ENCODE assay signal across 16 cellular contexts in genomic region chr6:165985926-165986646, GRCh38.
A peak's percentile ranks its signal among the peaks of the same experiment; 100 is the strongest.
DNase-seq lines count a peak whose midpoint lies in the region; ATAC-seq and TF ChIP-seq lines count a peak whose summit lies in the region.
"Had no signal": no experiment of that assay in that cellular context is flagged by ENCODE, and none has a peak within 500 bp of the region (broad histone marks: within the 10 kb centered on the region; RNA-seq: fewer than 3 reads in every experiment).

No MANE protein-coding gene starts in this region.

- no peak overlapping the region for H3K9ac ChIP-seq in HUES64 (ENCODE audit: low read depth, low read length)
- no peak overlapping the region for H3K9ac ChIP-seq in duodenal mucosa (ENCODE audit: low read depth in 1 of 2, low read length in 2 of 2)

- TF ChIP-seq CTCF in AG04449 (IDR thresholded peaks at IDR 0.05; ENCODE audit: insufficient read depth, low read length, missing control alignments): no peak

- 12% methylated on average over 15 of the region's 17 CpGs for WGBS in HUES64

- DNase-seq in AG04449 (ENCODE audit: low read depth, low spot score) (no peak), HCEC 1CT (no peak), NCI-H524 treated with DMSO at 0.1 percent for 48 hours (lab: John Stamatoyannopoulos, UW) (no peak)
- DNase-seq: activated CD4-positive, CD25-positive, alpha-beta regulatory T cell treated with anti-CD3 and anti-CD28 coated beads, Interleukin-2, amount 50 U/mL, for 72 hours; AML-193; effector CD4-positive, alpha-beta T cell; NCI-H2227 treated with DMSO at 0.1 percent for 48 hours; stimulated activated CD4-positive, alpha-beta T cell treated with anti-CD3 and anti-CD28 coated beads, Interleukin-2, amount 100 ng/mL, for 24 hours; T-helper 1 cell had no signal

- H3K27me3 ChIP-seq in HUES64 (ENCODE audit: insufficient read depth, low read length) (peaks cover 85% of the 10 kb centered on the region), duodenal mucosa (ENCODE audit: control insufficient read depth in 1 of 2, insufficient read depth in 2 of 2, low read length in 2 of 2) (peaks cover 13 to 35% of the 10 kb centered on the region in 2 donors), muscle layer of duodenum (ENCODE audit: low read depth, low read length) (peaks cover 16% of the 10 kb centered on the region)

- H3K36me3 ChIP-seq in HUES64 (ENCODE audit: insufficient read depth, low read length): no peaks in the 10 kb centered on the region
- H3K36me3 ChIP-seq in duodenal mucosa (ENCODE audit: control insufficient read depth in 1 of 2, insufficient read depth in 2 of 2, low read length in 2 of 2): no peaks in the 10 kb centered on the region
- H3K36me3 ChIP-seq in muscle layer of duodenum (ENCODE audit: control insufficient read depth in 1 of 2, insufficient read depth in 2 of 2, low read length in 2 of 2): no peaks in the 10 kb centered on the region

- POLR2A ChIA-PET in AG04449 (lab: Yijun Ruan, JAX): no interaction called here

- H3K4me1 ChIP-seq in HUES64 (ENCODE audit: insufficient read depth, low read length) (peaks cover 12% of the 10 kb centered on the region), duodenal mucosa (ENCODE audit: control insufficient read depth in 1 of 2, insufficient read depth in 2 of 2, low read length in 2 of 2) (no peaks in the 10 kb centered on the region), muscle layer of duodenum (ENCODE audit: control insufficient read depth in 1 of 2, insufficient read depth in 2 of 2, low read length in 2 of 2) (no peaks in the 10 kb centered on the region)

- ATAC-seq in HG02885 (IDR thresholded peaks at IDR 0.05; ENCODE audit: poor library complexity, unreplicated experiment): no peak
- no peak for ATAC-seq in GM18870 (IDR thresholded peaks at IDR 0.05; ENCODE audit: unreplicated experiment)
- ATAC-seq: stimulated activated effector memory CD8-positive, alpha-beta T cell treated with anti-CD3 and anti-CD28 coated beads, Interleukin-12 subunit alpha, Interleukin-12 subunit beta, amount 100 ng/mL, for 72 hours had no signal

- H3K27ac ChIP-seq in HUES64 (ENCODE audit: low read depth, low read length) (no peak overlapping the region), duodenal mucosa (ENCODE audit: low read depth, low read length) (no peak overlapping the region), muscle layer of duodenum (ENCODE audit: low read length) (no peak overlapping the region)

- H3K9me3 ChIP-seq in HUES64 (ENCODE audit: insufficient read depth, low read depth, low read length): no peaks in the 10 kb centered on the region
- H3K9me3 ChIP-seq in duodenal mucosa (ENCODE audit: control insufficient read depth in 1 of 2, low read length in 2 of 2): no peaks in the 10 kb centered on the region
- no peaks in the 10 kb centered on the region for H3K9me3 ChIP-seq in muscle layer of duodenum (ENCODE audit: control insufficient read depth in 1 of 2, low read length in 2 of 2)

- CTCF ChIA-PET in AG04449 (lab: Yijun Ruan, JAX): interaction anchor here (1.4 kb wide), 1 partner anchor 47 kb away, joined by 3 read pairs; no protein-coding TSS in a partner anchor

- H3K4me3 ChIP-seq in AG04449 (ENCODE audit: low read depth, low read length) (peak overlapping the region; percentile 66), HUES64 (ENCODE audit: low read length) (peak overlapping the region; percentile 54), duodenal mucosa (ENCODE audit: low read depth in 1 of 2, low read length in 2 of 2) (peak overlapping the region; percentile 65 to 66), muscle layer of duodenum (ENCODE audit: low read depth in 1 of 2, low read length in 2 of 2) (peak overlapping the region; percentile 81 to 89)
- H3K4me3 ChIP-seq: lung had no signal
